Comparison of ENCODE assay signal across 3 cellular contexts in genomic region chr10:19769826-19770225, GRCh38. TPM values are rescaled to one million over a fixed set of nuclear protein-coding genes. Genes with fewer than 3 reads are reported as not detected.
"Had no signal": no experiment of that assay in that cellular context is flagged by ENCODE, and none has a peak within 500 bp of the region (broad histone marks: within the 10 kb centered on the region; RNA-seq: fewer than 3 reads in every experiment).

No MANE protein-coding gene starts in this region.

RNA-seq across cellular contexts. Expression of gene PLXDC2, which starts 46.4 kb away (rescaled TPM):
- total RNA-seq: OCI-LY7, PC-3, PC-9 had no signal
